ENCODE assay signal across 20 cellular contexts in genomic region chr12:127621366-127621765, GRCh38.
"Had no signal": no experiment of that assay in that cellular context is flagged by ENCODE, and none has a peak within 500 bp of the region (broad histone marks: within the 10 kb centered on the region; RNA-seq: fewer than 3 reads in every experiment).

No MANE protein-coding gene starts in this region.

- H3K36me3 ChIP-seq: colonic mucosa, esophagus squamous epithelium, gastroesophageal sphincter, heart left ventricle, lower lobe of right lung, spleen, suprapubic skin had no signal

- H3K27me3 ChIP-seq: colonic mucosa, dorsolateral prefrontal cortex, esophagus squamous epithelium, gastroesophageal sphincter, heart left ventricle, spleen, suprapubic skin had no signal

- H3K36me3 Mint-ChIP-seq: activated naive CD8-positive, alpha-beta T cell treated with anti-CD3 and anti-CD28 coated beads for 36 hours; naive B cell had no signal

- H3K4me3 Mint-ChIP-seq: activated naive CD8-positive, alpha-beta T cell treated with anti-CD3 and anti-CD28 coated beads for 36 hours; activated T-helper 17 cell treated with anti-CD3 and anti-CD28 coated beads, Interleukin-2, amount 50 U/mL, for 72 hours; naive B cell; stimulated activated naive CD8-positive, alpha-beta T cell treated with anti-CD3 and anti-CD28 coated beads, Interleukin-15, Interleukin-2, amounts not matched to agents 100 ng/mL and 50 ng/mL, for 24 hours had no signal

- H3K4me1 Mint-ChIP-seq: activated naive CD8-positive, alpha-beta T cell treated with anti-CD3 and anti-CD28 coated beads for 36 hours; activated T-helper 17 cell treated with anti-CD3 and anti-CD28 coated beads, Interleukin-2, amount 50 U/mL, for 72 hours; naive B cell had no signal

- ATAC-seq: activated T-helper 17 cell treated with anti-CD3 and anti-CD28 coated beads, Interleukin-2, amount 50 U/mL, for 72 hours; gastroesophageal sphincter; left lobe of liver; SK-N-SH treated with all-trans-retinoic acid at 6 μM for 48 hours had no signal

- H3K4me3 ChIP-seq: colonic mucosa, dorsolateral prefrontal cortex, esophagus squamous epithelium, gastroesophageal sphincter, heart left ventricle, lower lobe of right lung, spleen, suprapubic skin had no signal

- H3K27me3 Mint-ChIP-seq: activated naive CD8-positive, alpha-beta T cell treated with anti-CD3 and anti-CD28 coated beads for 36 hours; naive B cell; stimulated activated naive CD8-positive, alpha-beta T cell treated with anti-CD3 and anti-CD28 coated beads, Interleukin-15, Interleukin-2, amounts not matched to agents 100 ng/mL and 50 ng/mL, for 24 hours had no signal

- H3K27ac ChIP-seq: colonic mucosa, esophagus squamous epithelium, gastroesophageal sphincter, heart left ventricle, lower lobe of right lung, spleen, suprapubic skin, VCaP had no signal

- H3K9me3 ChIP-seq: colonic mucosa, esophagus squamous epithelium, gastroesophageal sphincter, heart left ventricle, lower lobe of right lung, suprapubic skin had no signal

- H3K4me1 ChIP-seq: colonic mucosa, esophagus squamous epithelium, gastroesophageal sphincter, heart left ventricle, lower lobe of right lung, spleen, suprapubic skin had no signal

- H3K27ac Mint-ChIP-seq: activated naive CD8-positive, alpha-beta T cell treated with anti-CD3 and anti-CD28 coated beads for 36 hours; activated T-helper 17 cell treated with anti-CD3 and anti-CD28 coated beads, Interleukin-2, amount 50 U/mL, for 72 hours; naive B cell; stimulated activated naive CD8-positive, alpha-beta T cell treated with anti-CD3 and anti-CD28 coated beads, Interleukin-15, Interleukin-2, amounts not matched to agents 100 ng/mL and 50 ng/mL, for 24 hours had no signal

- DNase-seq: activated CD4-positive, alpha-beta T cell treated with anti-CD3 and anti-CD28 coated beads for 1 hour; activated CD4-positive, alpha-beta T cell treated with anti-CD3 and anti-CD28 coated beads, Interleukin-2, amount 50 U/mL, for 1 hour; activated naive CD8-positive, alpha-beta T cell treated with anti-CD3 and anti-CD28 coated beads for 36 hours; activated T-cell treated with anti-CD3 and anti-CD28 coated beads, Interleukin-2, amount 50 U/mL, for 1 hour; colonic mucosa; esophagus squamous epithelium; heart left ventricle; lower lobe of right lung; naive B cell; spleen; stimulated activated CD4-positive, alpha-beta T cell treated with anti-CD3 and anti-CD28 coated beads, Interleukin-4, amount 100 ng/mL, for 24 hours; trophoblast cell had no signal
